Comparison of ENCODE assay signal across 18 cellular contexts in genomic region chr1:5565726-5566125, GRCh38.
"Had no signal": no experiment of that assay in that cellular context is flagged by ENCODE, and none has a peak within 500 bp of the region (broad histone marks: within the 10 kb centered on the region; RNA-seq: fewer than 3 reads in every experiment).

No MANE protein-coding gene starts in this region.

- H3K27ac Mint-ChIP-seq: naive thymus-derived CD4-positive, alpha-beta T cell had no signal

- H3K27ac ChIP-seq: dorsolateral prefrontal cortex, esophagus squamous epithelium, gastrocnemius medialis, heart left ventricle, hepatocyte, left lung, lower lobe of right lung had no signal

- DNase-seq: dermis blood vessel endothelial cell; dorsolateral prefrontal cortex; effector CD4-positive, alpha-beta T cell; effector memory CD4-positive, alpha-beta T cell; esophagus squamous epithelium; foreskin fibroblast; foreskin melanocyte; gastrocnemius medialis; heart left ventricle; hypothalamus; left cardiac atrium; left lung; left ventricle myocardium superior; lower lobe of right lung; mesenchymal stem cell; midbrain; naive thymus-derived CD4-positive, alpha-beta T cell had no signal

- H3K4me3 ChIP-seq: dorsolateral prefrontal cortex, esophagus squamous epithelium, gastrocnemius medialis, heart left ventricle, hepatocyte, left lung, lower lobe of right lung had no signal

- H3K4me3 Mint-ChIP-seq: naive thymus-derived CD4-positive, alpha-beta T cell had no signal

- H3K36me3 Mint-ChIP-seq: naive thymus-derived CD4-positive, alpha-beta T cell had no signal

- ATAC-seq: gastrocnemius medialis; heart left ventricle; left cardiac atrium; left lung; left ventricle myocardium superior; lower lobe of right lung; naive thymus-derived CD4-positive, alpha-beta T cell had no signal
